In the genomic region with DNA sequence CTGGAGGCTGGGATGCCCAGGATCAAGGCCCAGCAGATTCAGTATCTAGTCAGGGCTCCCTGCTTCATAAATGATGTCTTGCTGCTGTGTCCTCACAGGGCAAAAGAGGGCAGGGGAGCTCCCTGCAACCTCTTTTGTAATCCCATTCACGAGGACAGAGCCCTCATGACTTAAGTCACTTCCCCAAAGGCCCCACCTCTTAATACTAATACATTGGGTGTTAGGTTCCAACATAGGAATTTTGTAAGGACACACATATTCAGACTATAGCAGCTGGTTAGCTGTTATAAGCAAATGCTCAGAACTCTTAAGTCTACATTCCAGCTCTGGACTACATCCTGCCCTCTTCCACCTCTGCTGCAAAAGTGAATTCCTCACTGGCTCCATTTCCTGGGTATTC, we compare ENCODE assay signal across 10 cellular contexts.
DNase-seq lines count a peak whose midpoint lies in the region; ATAC-seq and TF ChIP-seq lines count a peak whose summit lies in the region.
"Had no signal": no experiment of that assay in that cellular context is flagged by ENCODE, and none has a peak within 500 bp of the region (broad histone marks: within the 10 kb centered on the region; RNA-seq: fewer than 3 reads in every experiment).

No MANE protein-coding gene starts in this region.

- peak; percentile 32 for DNase-seq in AG20443 (ENCODE audit: low spot score)
- DNase-seq in endodermal cell, result no peak
- DNase-seq in superior temporal gyrus (ENCODE audit: extremely low spot score), result no peak
- no peak for DNase-seq in SK-N-DZ (ENCODE audit: low spot score)
- DNase-seq in HuH-7.5 (ENCODE audit: low spot score), result no peak
- DNase-seq in epidermal melanocyte (ENCODE audit: insufficient read length, low spot score), result no peak
- DNase-seq: NCI-H510A treated with DMSO at 0.1 percent for 48 hours had no signal

- no peaks in the 10 kb centered on the region for H3K9me3 Mint-ChIP-seq in endodermal cell

- H3K27ac Mint-ChIP-seq in endodermal cell, result peak overlapping the region; percentile 33

- peaks cover 13% of the 10 kb centered on the region for H3K4me1 Mint-ChIP-seq in endodermal cell

- ATAC-seq in GM18870 (IDR thresholded peaks at IDR 0.05; ENCODE audit: unreplicated experiment) (peak; percentile 2), HG03432 (IDR thresholded peaks at IDR 0.05; ENCODE audit: unreplicated experiment) (peak; percentile 16)

- no peak overlapping the region for H3K4me3 Mint-ChIP-seq in endodermal cell

- no peaks in the 10 kb centered on the region for H3K36me3 ChIP-seq in endodermal cell (ENCODE audit: control insufficient read depth, insufficient read depth, low read length)

- no peak overlapping the region for H3K4me3 ChIP-seq in endodermal cell (ENCODE audit: low read length)

- WGBS in endodermal cell (ENCODE audit: insufficient coverage in 1 of 2, insufficient read length in 1 of 2), 2 experiments, result 71 to 86% methylated on average over 1 of the region's 1 CpG

- H3K4me1 ChIP-seq in endodermal cell (ENCODE audit: control insufficient read depth, insufficient read depth, low read length), result no peaks in the 10 kb centered on the region

- no peak overlapping the region for H3K27ac ChIP-seq in endodermal cell (ENCODE audit: low read depth, low read length)
- H3K27ac ChIP-seq: epithelial cell of prostate had no signal

- H3K27me3 ChIP-seq in endodermal cell (ENCODE audit: control insufficient read depth, insufficient read depth, low read length, poor library complexity, severe bottlenecking), result no peaks in the 10 kb centered on the region

- H3K27me3 Mint-ChIP-seq in endodermal cell (ENCODE audit: insufficient read depth), result no peaks in the 10 kb centered on the region

- no peaks in the 10 kb centered on the region for H3K9me3 ChIP-seq in endodermal cell (ENCODE audit: control insufficient read depth, low read length)

- H3K36me3 Mint-ChIP-seq in endodermal cell (ENCODE audit: low read depth), result no peaks in the 10 kb centered on the region

- H3K9ac ChIP-seq in endodermal cell (ENCODE audit: extremely low read depth, low read length, poor library complexity, severe bottlenecking), result no peak overlapping the region

- no peak for TF ChIP-seq CTCF in endodermal cell (conservative IDR thresholded peaks at IDR 0.05)
